9 cellular contexts compared by ENCODE assay signal in genomic region chr3:13018039-13018431, GRCh38. TPM values are rescaled to one million over a fixed set of nuclear protein-coding genes. Genes with fewer than 3 reads are reported as not detected.
DNase-seq lines count a peak whose midpoint lies in the region; ATAC-seq and TF ChIP-seq lines count a peak whose summit lies in the region.
"Had no signal": no experiment of that assay in that cellular context is flagged by ENCODE, and none has a peak within 500 bp of the region (broad histone marks: within the 10 kb centered on the region; RNA-seq: fewer than 3 reads in every experiment).

No MANE protein-coding gene starts in this region.

- H3K4me3 ChIP-seq in KMS-11 (IDR thresholded peaks at IDR 0.05; ENCODE audit: insufficient read depth, low read depth, low read length), result peak overlapping the region; percentile 4
- no peak overlapping the region for H3K4me3 ChIP-seq in mesendoderm (ENCODE audit: low read length)
- no peak overlapping the region for H3K4me3 ChIP-seq in hepatocyte

- TF ChIP-seq CTCF in KMS-11 (conservative IDR thresholded peaks at IDR 0.05; ENCODE audit: low read depth, low read length) (no peak), hepatocyte (IDR thresholded peaks at IDR 0.05; ENCODE audit: poor library complexity) (no peak)

- H3K27me3 ChIP-seq in KMS-11 (ENCODE audit: insufficient read depth, low read depth), result no peaks in the 10 kb centered on the region
- no peaks in the 10 kb centered on the region for H3K27me3 ChIP-seq in mesendoderm (ENCODE audit: insufficient read depth, low read length, poor library complexity)
- H3K27me3 ChIP-seq in hepatocyte, result no peaks in the 10 kb centered on the region

- H3K4me3 Mint-ChIP-seq in T-cell, result no peak overlapping the region

- H3K36me3 ChIP-seq in KMS-11 (ENCODE audit: insufficient read depth), result no peaks in the 10 kb centered on the region
- H3K36me3 ChIP-seq in mesendoderm (ENCODE audit: control insufficient read depth, insufficient read depth, low read length), result no peaks in the 10 kb centered on the region
- no peaks in the 10 kb centered on the region for H3K36me3 ChIP-seq in hepatocyte (replicated peaks; ENCODE audit: insufficient read depth, low read depth)

- H3K4me2 ChIP-seq in KMS-11, result peak overlapping the region; percentile 96
- H3K4me2 ChIP-seq in mesendoderm (ENCODE audit: low read length), result no peak overlapping the region
- H3K4me2 ChIP-seq in hepatocyte, result no peak overlapping the region

- H3K27me3 Mint-ChIP-seq in T-cell, result no peaks in the 10 kb centered on the region

- CTCF ChIA-PET in T-cell (lab: Charles Lee), result no interaction called here

- no peak overlapping the region for H2BK15ac ChIP-seq in mesendoderm (replicated peaks; ENCODE audit: low read depth)

- H3K4me1 ChIP-seq in KMS-11 (ENCODE audit: low read depth, poor library complexity, severe bottlenecking) (peaks cover 46% of the 10 kb centered on the region), mesendoderm (ENCODE audit: control insufficient read depth, low read depth, low read length) (peaks cover 5% of the 10 kb centered on the region), hepatocyte (ENCODE audit: insufficient read depth) (peaks cover 18% of the 10 kb centered on the region)

- peak overlapping the region in 1 of 2 donors; percentile 45 for H3K27ac Mint-ChIP-seq in T-cell

- no peak overlapping the region for H3K4ac ChIP-seq in mesendoderm (ENCODE audit: low read depth, low read length)

- H3K4me1 Mint-ChIP-seq in T-cell, result peaks cover 31 to 45% (median 33%) of the 10 kb centered on the region in 3 donors

- H3K9me3 ChIP-seq in hepatocyte (ENCODE audit: low read depth), result no peaks in the 10 kb centered on the region

- no peak overlapping the region for H3K18ac ChIP-seq in mesendoderm (ENCODE audit: low read length)

- no peak overlapping the region for H3K23ac ChIP-seq in mesendoderm (ENCODE audit: low read length)

- H3K9ac ChIP-seq in KMS-11, result peak overlapping the region; percentile 77
- no peak overlapping the region for H3K9ac ChIP-seq in mesendoderm (ENCODE audit: low read length)

- H3K9me2 ChIP-seq in hepatocyte (replicated peaks; ENCODE audit: insufficient read depth), result no peaks in the 10 kb centered on the region

- no peak overlapping the region for H4K5ac ChIP-seq in mesendoderm (ENCODE audit: low read length)

- H3K9me3 Mint-ChIP-seq in T-cell, result no peaks in the 10 kb centered on the region

- DNase-seq in AG20443 (ENCODE audit: low spot score) (peak; percentile 44), astrocyte of the hippocampus (ENCODE audit: low read depth, low spot score) (peak; percentile 50), mesendoderm (peak; percentile 45), T-cell (no peak), hepatocyte (ENCODE audit: low spot score) (no peak)
- DNase-seq: T-helper 9 cell had no signal

- no peak overlapping the region for H2BK120ac ChIP-seq in mesendoderm (ENCODE audit: low read depth, low read length)

- no peak overlapping the region for H2AK5ac ChIP-seq in mesendoderm (ENCODE audit: low read length)

- POLR2A ChIA-PET in T-cell (lab: Charles Lee), result interaction anchor here in 1 of 2 donors (0.6 kb wide), 1 partner anchor 412 kb away, joined by 5 read pairs; no protein-coding TSS in a partner anchor

- no peak overlapping the region for H3K56ac ChIP-seq in mesendoderm (ENCODE audit: low read length)

- WGBS in mesendoderm (ENCODE audit: extremely low coverage, insufficient coverage, low lambda C conversion rate), result no CpG with 5 or more reads among the region's 7 CpGs
- WGBS in hepatocyte (ENCODE audit: low lambda C conversion rate, missing lambda C conversion rate), result 64% methylated on average over 7 of the region's 7 CpGs

- H3K27ac ChIP-seq in KMS-11, result peak overlapping the region; percentile 94
- H3K27ac ChIP-seq in mesendoderm (ENCODE audit: low read depth, low read length), result no peak overlapping the region
- H3K27ac ChIP-seq in hepatocyte, result no peak overlapping the region

- H4K8ac ChIP-seq in mesendoderm (ENCODE audit: low read depth, low read length), result no peak overlapping the region

- no peaks in the 10 kb centered on the region for H3K79me1 ChIP-seq in mesendoderm (ENCODE audit: low read length)

- H4K20me1 ChIP-seq in KMS-11 (ENCODE audit: insufficient read depth) (no peaks in the 10 kb centered on the region), hepatocyte (ENCODE audit: insufficient read depth, poor library complexity, severe bottlenecking) (no peaks in the 10 kb centered on the region)

- ATAC-seq in T-cell (replicated peaks in 1 of 4), result no peak
- no peak for ATAC-seq in HG03469 (IDR thresholded peaks at IDR 0.05; ENCODE audit: unreplicated experiment)
- ATAC-seq in GM19324 (IDR thresholded peaks at IDR 0.05; ENCODE audit: low FRiP score, unreplicated experiment), result no peak

- H3K79me2 ChIP-seq in KMS-11 (ENCODE audit: insufficient read depth, low read depth) (peaks cover 47% of the 10 kb centered on the region), mesendoderm (ENCODE audit: control insufficient read depth, insufficient read depth, low read length) (no peaks in the 10 kb centered on the region), hepatocyte (no peaks in the 10 kb centered on the region)

- H3K36me3 Mint-ChIP-seq in T-cell, result no peaks in the 10 kb centered on the region

- no peak overlapping the region for H2BK5ac ChIP-seq in mesendoderm (ENCODE audit: low read length)

- H2AFZ ChIP-seq in KMS-11 (ENCODE audit: low read depth) (no peak overlapping the region), hepatocyte (no peak overlapping the region)

RNA-seq across cellular contexts. Expression of gene IQSEC1, which starts 55.2 kb away (rescaled TPM):
- polyA plus RNA-seq in mesendoderm (2013, experiment 1 of 2), result 17.2 TPM
- 17.2 TPM for polyA plus RNA-seq in mesendoderm (2013, experiment 2 of 2)
- total RNA-seq in T-cell (100 to 1,000 TPM in 1 of 5 donors, 10 to 100 TPM in 4; 73.7 to 113 (median 86.9) TPM), hepatocyte (18.7 and 24.7 TPM in 2 replicates)
- polyA plus RNA-seq in hepatocyte, result 20.3 and 21.2 TPM in 2 replicates

Comparison
In these comparisons a context has a peak if more than half of its experiments do, and no peak if none do; other contexts are left out.
1. DNase-seq: peak in AG20443 (single experiment), astrocyte of the hippocampus (single experiment) and mesendoderm (single experiment); none in T-cell (0 of 34) and hepatocyte (single experiment).